In genomic region chr21:43204638-43205037, GRCh38 we compare ENCODE assay signal across 22 cellular contexts. TPM values are rescaled to one million over a fixed set of nuclear protein-coding genes. Genes with fewer than 3 reads are reported as not detected.
DNase-seq lines count a peak whose midpoint lies in the region; TF ChIP-seq lines count a peak whose summit lies in the region.
"Had no signal": no experiment of that assay in that cellular context is flagged by ENCODE, and none has a peak within 500 bp of the region (broad histone marks: within the 10 kb centered on the region; RNA-seq: fewer than 3 reads in every experiment).

No MANE protein-coding gene starts in this region.

- TF ChIP-seq CTCF in coronary artery (IDR thresholded peaks at IDR 0.05) (no peak), neural progenitor cell (IDR thresholded peaks at IDR 0.05) (no peak), type B pancreatic cell (conservative IDR thresholded peaks at IDR 0.05) (no peak)

- H3K4me3 Mint-ChIP-seq in neural progenitor cell (no peak overlapping the region), type B pancreatic cell (no peak overlapping the region)
- H3K4me3 Mint-ChIP-seq: CD4-positive, CD25-positive, alpha-beta regulatory T cell; HFFc6 had no signal

- H3K9me3 Mint-ChIP-seq in neural progenitor cell (peaks cover 23% of the 10 kb centered on the region), type B pancreatic cell (peaks cover 5% of the 10 kb centered on the region)

- H3K27me3 ChIP-seq in neural progenitor cell, result no peaks in the 10 kb centered on the region

- H3F3A ChIP-seq in neural progenitor cell (ENCODE audit: low read depth), result no peaks in the 10 kb centered on the region

- peaks cover 6% of the 10 kb centered on the region for H3K27me3 Mint-ChIP-seq in neural progenitor cell (ENCODE audit: insufficient read depth, low read depth)
- H3K27me3 Mint-ChIP-seq in type B pancreatic cell, result no peaks in the 10 kb centered on the region

- H3K4me1 Mint-ChIP-seq in neural progenitor cell, result no peaks in the 10 kb centered on the region
- H3K4me1 Mint-ChIP-seq in type B pancreatic cell (ENCODE audit: unreplicated experiment), result no peaks in the 10 kb centered on the region
- H3K4me1 Mint-ChIP-seq: CD4-positive, CD25-positive, alpha-beta regulatory T cell had no signal

- no peaks in the 10 kb centered on the region for H3K79me2 ChIP-seq in neural progenitor cell (ENCODE audit: low read depth)

- H3K27ac ChIP-seq in coronary artery, result no peak overlapping the region
- no peak overlapping the region for H3K27ac ChIP-seq in neural progenitor cell

- no peak overlapping the region for H2AFZ ChIP-seq in neural progenitor cell (replicated peaks)

- H3K4me1 ChIP-seq in neural progenitor cell, result no peaks in the 10 kb centered on the region
- H3K4me1 ChIP-seq: Caco-2 had no signal

- DNase-seq in activated CD8-positive, alpha-beta memory T cell treated with anti-CD3 and anti-CD28 coated beads for 24 hours, result peak; percentile 30
- no peak for DNase-seq in activated CD8-positive, alpha-beta memory T cell treated with anti-CD3 and anti-CD28 coated beads, Interleukin-2, amount 50 U/mL, for 4 hours
- DNase-seq in coronary artery (ENCODE audit: low spot score) (peak; percentile 35), neural progenitor cell (ENCODE audit: low spot score) (no peak), type B pancreatic cell (ENCODE audit: extremely low spot score, unreplicated experiment) (peak; percentile 13), NCI-H1930 (lab: John Stamatoyannopoulos, UW) (no peak), NCI-H2227 (lab: John Stamatoyannopoulos, UW; ENCODE audit: unreplicated experiment) (no peak), glomerular visceral epithelial cell (ENCODE audit: extremely low spot score) (no peak)
- DNase-seq: 8988T; CD4-positive, CD25-positive, alpha-beta regulatory T cell; GDM1; H7; HFFc6; KBM-7; NCI-H1105; NCI-H2081 treated with DMSO at 0.1 percent for 48 hours; NCI-H510A; NCI-H748 treated with DMSO at 0.1 percent for 48 hours had no signal

- no peaks in the 10 kb centered on the region for H4K20me1 ChIP-seq in neural progenitor cell (ENCODE audit: low read depth)

- H3K4me3 ChIP-seq in coronary artery (no peak overlapping the region), neural progenitor cell (no peak overlapping the region)

- no peak overlapping the region for H3K9ac ChIP-seq in neural progenitor cell

- peak overlapping the region; percentile 0 for H3K27ac Mint-ChIP-seq in neural progenitor cell
- no peak overlapping the region for H3K27ac Mint-ChIP-seq in type B pancreatic cell
- H3K27ac Mint-ChIP-seq: HFFc6 had no signal

- peaks cover 5% of the 10 kb centered on the region for H3K9me3 ChIP-seq in neural progenitor cell (ENCODE audit: low read depth)

- H3K36me3 ChIP-seq in neural progenitor cell, result no peaks in the 10 kb centered on the region

- no peak overlapping the region for H3K4me2 ChIP-seq in neural progenitor cell

- H3K36me3 Mint-ChIP-seq in neural progenitor cell, result no peaks in the 10 kb centered on the region
- H3K36me3 Mint-ChIP-seq in type B pancreatic cell, result no peaks in the 10 kb centered on the region
- H3K36me3 Mint-ChIP-seq: CD4-positive, CD25-positive, alpha-beta regulatory T cell had no signal

RNA-seq across cellular contexts. Expression of gene CRYAA, which starts 35.8 kb away (rescaled TPM):
- total RNA-seq in neural progenitor cell (ENCODE audit: low replicate concordance), result not detected in 2 replicates
- total RNA-seq in type B pancreatic cell (ENCODE audit: low replicate concordance), result not detected in 2 replicates
- total RNA-seq: Caco-2; CD4-positive, CD25-positive, alpha-beta regulatory T cell; Daoy; H7; HFFc6; OCI-LY7; RPMI7951 had no signal

Comparison
In these comparisons a context has a peak if more than half of its experiments do, and no peak if none do; other contexts are left out.
1. DNase-seq: peak in activated CD8-positive, alpha-beta memory T cell treated with anti-CD3 and anti-CD28 coated beads for 24 hours (single experiment), coronary artery (single experiment) and type B pancreatic cell (single experiment); none in activated CD8-positive, alpha-beta memory T cell treated with anti-CD3 and anti-CD28 coated beads, Interleukin-2, amount 50 U/mL, for 4 hours (single experiment), neural progenitor cell (single experiment), NCI-H1930 (0 of 2), NCI-H2227 (single experiment) and glomerular visceral epithelial cell (single experiment).